Comparison of ENCODE assay signal across 8 cellular contexts in the genomic region with DNA sequence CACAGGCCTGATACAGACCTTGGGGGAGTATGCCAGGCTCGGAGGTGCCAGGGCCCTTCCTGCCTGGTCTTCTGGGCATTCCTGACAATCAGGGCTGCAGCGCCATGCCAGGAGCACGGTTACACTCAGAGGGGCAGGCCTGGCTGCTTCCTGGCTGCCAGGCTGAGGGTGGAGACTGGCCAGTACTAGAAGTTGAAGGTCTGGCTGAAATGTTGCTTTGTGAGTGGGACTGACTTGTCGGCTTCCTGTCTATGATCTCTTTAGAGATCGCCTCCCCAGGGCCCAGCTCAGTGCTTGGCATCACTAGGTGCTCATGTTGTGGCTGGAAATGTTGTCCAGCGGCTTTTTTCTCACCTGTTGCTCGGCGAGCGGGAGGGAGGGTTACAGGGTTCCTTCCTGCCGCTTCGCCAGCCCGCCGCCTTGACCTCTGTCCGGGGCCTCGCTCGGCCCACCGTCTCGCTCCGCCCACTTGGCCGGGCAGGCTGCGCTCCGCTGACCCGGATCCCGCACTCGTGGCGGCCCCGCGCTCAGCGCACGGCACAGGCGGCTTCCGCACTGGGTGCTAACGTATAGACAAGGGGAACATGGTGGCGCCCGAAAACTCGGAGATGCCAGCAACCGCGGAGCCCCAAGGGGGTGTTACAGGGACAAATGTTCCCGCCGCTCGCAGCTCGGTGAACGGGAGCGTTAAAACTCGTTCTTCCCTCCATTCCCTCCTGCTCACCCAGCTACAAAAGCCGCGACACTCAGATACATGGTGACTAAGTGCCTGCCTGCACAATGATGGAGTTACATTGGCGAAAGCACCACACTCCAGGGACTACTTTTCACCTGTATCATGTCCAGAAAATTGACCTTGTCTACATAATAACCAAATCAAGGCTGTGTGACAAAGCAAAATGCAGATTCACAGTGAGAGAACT. TPM values are rescaled to one million over a fixed set of nuclear protein-coding genes. Genes with fewer than 3 reads are reported as not detected.
DNase-seq lines count a peak whose midpoint lies in the region; ATAC-seq lines count a peak whose summit lies in the region.

No MANE protein-coding gene starts in this region.

- CTCF ChIA-PET in activated CD4-positive, alpha-beta T cell treated with anti-CD3 and anti-CD28 coated beads for 36 hours (lab: Charles Lee) = interaction anchor here (2.2 kb wide), 1 partner anchor 202 kb away, joined by 7 read pairs; no protein-coding TSS in a partner anchor

- peak; percentile 37 for DNase-seq in activated CD4-positive, alpha-beta T cell treated with anti-CD3 and anti-CD28 coated beads for 36 hours
- DNase-seq in activated CD4-positive, alpha-beta T cell treated with anti-CD3 and anti-CD28 coated beads, Interleukin-2, amount 50 U/mL, for 1 hour = no peak
- no peak for DNase-seq in activated naive CD8-positive, alpha-beta T cell treated with anti-CD3 and anti-CD28 coated beads, Interleukin-2, amount 10 ng/mL, durations not matched to agents 7 days and 5 days
- DNase-seq in iPS DF 6.9 (ENCODE audit: low read depth, low spot score) = no peak
- DNase-seq in DMS153 (lab: John Stamatoyannopoulos, UW) = no peak

- H3K4me3 ChIP-seq in iPS DF 6.9 (ENCODE audit: low read length) (peak overlapping the region; percentile 3; the same call in 1 of the 2 replicates), skin epidermis (peak overlapping the region in 5 of 7 experiments; percentile 10 to 30 (median 23))

- H3K36me3 ChIP-seq in iPS DF 6.9 (ENCODE audit: control insufficient read depth, insufficient read depth, low read length) = no peaks in the 10 kb centered on the region

- no peaks in the 10 kb centered on the region for H3K9me3 Mint-ChIP-seq in activated CD4-positive, alpha-beta T cell treated with anti-CD3 and anti-CD28 coated beads for 36 hours (ENCODE audit: low read depth)
- H3K9me3 Mint-ChIP-seq in activated naive CD8-positive, alpha-beta T cell treated with anti-CD3 and anti-CD28 coated beads, Interleukin-2, amount 10 ng/mL, durations not matched to agents 7 days and 5 days = no peaks in the 10 kb centered on the region

- H3K27ac ChIP-seq in iPS DF 6.9 (ENCODE audit: low read length) (no peak overlapping the region), skin epidermis (peak overlapping the region in 4 of 21 experiments; percentile 9 to 33 (median 25))

- H3K27ac Mint-ChIP-seq in activated CD4-positive, alpha-beta T cell treated with anti-CD3 and anti-CD28 coated beads for 36 hours = no peak overlapping the region
- H3K27ac Mint-ChIP-seq in activated naive CD8-positive, alpha-beta T cell treated with anti-CD3 and anti-CD28 coated beads, Interleukin-2, amount 10 ng/mL, durations not matched to agents 7 days and 5 days = no peak overlapping the region

- intact Hi-C loops in activated CD4-positive, alpha-beta T cell treated with anti-CD3 and anti-CD28 coated beads for 36 hours (cut with DNase I, micrococcal nuclease) = no loop called here

- H3K36me3 Mint-ChIP-seq in activated CD4-positive, alpha-beta T cell treated with anti-CD3 and anti-CD28 coated beads for 36 hours (ENCODE audit: low read depth) = peaks cover 7% of the 10 kb centered on the region
- H3K36me3 Mint-ChIP-seq in activated naive CD8-positive, alpha-beta T cell treated with anti-CD3 and anti-CD28 coated beads, Interleukin-2, amount 10 ng/mL, durations not matched to agents 7 days and 5 days = peaks cover 4% of the 10 kb centered on the region

- WGBS in iPS DF 6.9 (ENCODE audit: insufficient coverage, insufficient read length) = no CpG with 5 or more reads among the region's 48 CpGs

- no peaks in the 10 kb centered on the region for H3K27me3 ChIP-seq in iPS DF 6.9 (ENCODE audit: control insufficient read depth, insufficient read depth, low read length)

- no peaks in the 10 kb centered on the region; the same call in 1 of the 2 replicates for H3K4me1 ChIP-seq in iPS DF 6.9 (ENCODE audit: control insufficient read depth, insufficient read depth, low read length)

- ATAC-seq in activated CD4-positive, alpha-beta T cell treated with anti-CD3 and anti-CD28 coated beads for 36 hours = peak; percentile 59
- ATAC-seq in HG02763 (IDR thresholded peaks at IDR 0.05; ENCODE audit: unreplicated experiment) (peak; percentile 43), HG02884 (IDR thresholded peaks at IDR 0.05; ENCODE audit: unreplicated experiment) (no peak)
- ATAC-seq in activated naive CD8-positive, alpha-beta T cell treated with anti-CD3 and anti-CD28 coated beads, Interleukin-2, amount 10 ng/mL, durations not matched to agents 7 days and 5 days (ENCODE audit: low read depth) = peak; percentile 57

- peaks cover 7% of the 10 kb centered on the region for H3K4me1 Mint-ChIP-seq in activated CD4-positive, alpha-beta T cell treated with anti-CD3 and anti-CD28 coated beads for 36 hours
- peaks cover 8% of the 10 kb centered on the region for H3K4me1 Mint-ChIP-seq in activated naive CD8-positive, alpha-beta T cell treated with anti-CD3 and anti-CD28 coated beads, Interleukin-2, amount 10 ng/mL, durations not matched to agents 7 days and 5 days

- peak overlapping the region; percentile 34 for H3K4me3 Mint-ChIP-seq in activated CD4-positive, alpha-beta T cell treated with anti-CD3 and anti-CD28 coated beads for 36 hours
- H3K4me3 Mint-ChIP-seq in activated naive CD8-positive, alpha-beta T cell treated with anti-CD3 and anti-CD28 coated beads, Interleukin-2, amount 10 ng/mL, durations not matched to agents 7 days and 5 days = peak overlapping the region; percentile 80

- POLR2A ChIA-PET in activated CD4-positive, alpha-beta T cell treated with anti-CD3 and anti-CD28 coated beads for 36 hours (lab: Charles Lee) = no interaction called here
- POLR2A ChIA-PET in activated naive CD8-positive, alpha-beta T cell treated with anti-CD3 and anti-CD28 coated beads, Interleukin-2, amount 10 ng/mL, durations not matched to agents 7 days and 5 days (lab: Charles Lee) = no interaction called here

- peaks cover 11% of the 10 kb centered on the region for H3K27me3 Mint-ChIP-seq in activated CD4-positive, alpha-beta T cell treated with anti-CD3 and anti-CD28 coated beads for 36 hours
- peaks cover 14% of the 10 kb centered on the region for H3K27me3 Mint-ChIP-seq in activated naive CD8-positive, alpha-beta T cell treated with anti-CD3 and anti-CD28 coated beads, Interleukin-2, amount 10 ng/mL, durations not matched to agents 7 days and 5 days

- H3K9me3 ChIP-seq in iPS DF 6.9 (ENCODE audit: control insufficient read depth, insufficient read depth, low read length) = no peaks in the 10 kb centered on the region; the same call in 1 of the 2 replicates

RNA-seq across cellular contexts. Expression of a gene that starts 32.7 kb away (rescaled TPM):
- total RNA-seq in activated CD4-positive, alpha-beta T cell treated with anti-CD3 and anti-CD28 coated beads for 36 hours = under 1 TPM; 0.21 to 0.30 TPM
- total RNA-seq in activated naive CD8-positive, alpha-beta T cell treated with anti-CD3 and anti-CD28 coated beads, Interleukin-2, amount 10 ng/mL, durations not matched to agents 7 days and 5 days = 1 to 10 TPM in 1 of 2 experiments, under 1 TPM in 1; 0.72 to 1.0 TPM
